Comparison of ENCODE assay signal across 9 cellular contexts in genomic region chr16:12546918-12547607, GRCh38.
DNase-seq lines count a peak whose midpoint lies in the region; ATAC-seq and TF ChIP-seq lines count a peak whose summit lies in the region.
"Had no signal": no experiment of that assay in that cellular context is flagged by ENCODE, and none has a peak within 500 bp of the region (broad histone marks: within the 10 kb centered on the region; RNA-seq: fewer than 3 reads in every experiment).

No MANE protein-coding gene starts in this region.

- ATAC-seq in activated naive CD8-positive, alpha-beta T cell treated with anti-CD3 and anti-CD28 coated beads, Interleukin-2, amount 10 ng/mL, durations not matched to agents 7 days and 5 days (ENCODE audit: low read depth) = no peak
- no peak for ATAC-seq in activated naive CD8-positive, alpha-beta T cell treated with anti-CD3 and anti-CD28 coated beads, Interleukin-2, amount 50 U/mL, for 24 hours
- ATAC-seq in HG02678 (IDR thresholded peaks at IDR 0.05; ENCODE audit: unreplicated experiment) = peak; percentile 55
- peak; percentile 39 for ATAC-seq in upper lobe of right lung

- H3K4me1 Mint-ChIP-seq in activated naive CD8-positive, alpha-beta T cell treated with anti-CD3 and anti-CD28 coated beads, Interleukin-2, amount 10 ng/mL, durations not matched to agents 7 days and 5 days = peaks cover 21% of the 10 kb centered on the region
- peaks cover 45% of the 10 kb centered on the region for H3K4me1 Mint-ChIP-seq in activated naive CD8-positive, alpha-beta T cell treated with anti-CD3 and anti-CD28 coated beads, Interleukin-2, amount 50 U/mL, for 24 hours

- no peaks in the 10 kb centered on the region for H3K9me3 ChIP-seq in upper lobe of right lung

- no peaks in the 10 kb centered on the region for H3K27me3 ChIP-seq in upper lobe of right lung

- no peak overlapping the region for H3K4me3 ChIP-seq in upper lobe of right lung

- H3K9me3 Mint-ChIP-seq in activated naive CD8-positive, alpha-beta T cell treated with anti-CD3 and anti-CD28 coated beads, Interleukin-2, amount 10 ng/mL, durations not matched to agents 7 days and 5 days = no peaks in the 10 kb centered on the region
- no peaks in the 10 kb centered on the region for H3K9me3 Mint-ChIP-seq in activated naive CD8-positive, alpha-beta T cell treated with anti-CD3 and anti-CD28 coated beads, Interleukin-2, amount 50 U/mL, for 24 hours

- no peaks in the 10 kb centered on the region for H3K27me3 Mint-ChIP-seq in activated naive CD8-positive, alpha-beta T cell treated with anti-CD3 and anti-CD28 coated beads, Interleukin-2, amount 10 ng/mL, durations not matched to agents 7 days and 5 days
- H3K27me3 Mint-ChIP-seq in activated naive CD8-positive, alpha-beta T cell treated with anti-CD3 and anti-CD28 coated beads, Interleukin-2, amount 50 U/mL, for 24 hours = no peaks in the 10 kb centered on the region
- H3K27me3 Mint-ChIP-seq: CD4-positive, alpha-beta memory T cell had no signal

- POLR2A ChIA-PET in activated naive CD8-positive, alpha-beta T cell treated with anti-CD3 and anti-CD28 coated beads, Interleukin-2, amount 10 ng/mL, durations not matched to agents 7 days and 5 days (lab: Charles Lee) = no interaction called here

- intact Hi-C loops in upper lobe of right lung (cut with DNase I) = no loop called here
- intact Hi-C loops in cardiac septum (cut with DNase I) = no loop called here

- DNase-seq in activated naive CD8-positive, alpha-beta T cell treated with anti-CD3 and anti-CD28 coated beads, Interleukin-2, amount 10 ng/mL, durations not matched to agents 7 days and 5 days = no peak
- no peak for DNase-seq in activated naive CD8-positive, alpha-beta T cell treated with anti-CD3 and anti-CD28 coated beads, Interleukin-2, amount 50 U/mL, for 24 hours
- DNase-seq in NCI-H146 (lab: John Stamatoyannopoulos, UW) (peak; percentile 75), upper lobe of right lung (no peak), NCI-H1092 treated with DMSO at 0.1 percent for 48 hours (lab: John Stamatoyannopoulos, UW) (no peak), glomerular visceral epithelial cell (ENCODE audit: extremely low spot score) (no peak), cardiac septum (ENCODE audit: low spot score) (no peak)
- DNase-seq: CD4-positive, alpha-beta memory T cell had no signal

- no peak overlapping the region for H3K4me3 Mint-ChIP-seq in activated naive CD8-positive, alpha-beta T cell treated with anti-CD3 and anti-CD28 coated beads, Interleukin-2, amount 10 ng/mL, durations not matched to agents 7 days and 5 days
- no peak overlapping the region for H3K4me3 Mint-ChIP-seq in activated naive CD8-positive, alpha-beta T cell treated with anti-CD3 and anti-CD28 coated beads, Interleukin-2, amount 50 U/mL, for 24 hours

- no peak overlapping the region for H3K27ac ChIP-seq in upper lobe of right lung

- TF ChIP-seq CTCF in upper lobe of right lung (IDR thresholded peaks at IDR 0.05) = no peak

- H3K4me1 ChIP-seq in upper lobe of right lung = no peaks in the 10 kb centered on the region

- H3K36me3 ChIP-seq in upper lobe of right lung = no peaks in the 10 kb centered on the region

- peak overlapping the region; percentile 6 for H3K27ac Mint-ChIP-seq in activated naive CD8-positive, alpha-beta T cell treated with anti-CD3 and anti-CD28 coated beads, Interleukin-2, amount 10 ng/mL, durations not matched to agents 7 days and 5 days
- H3K27ac Mint-ChIP-seq in activated naive CD8-positive, alpha-beta T cell treated with anti-CD3 and anti-CD28 coated beads, Interleukin-2, amount 50 U/mL, for 24 hours = no peak overlapping the region

- no peaks in the 10 kb centered on the region for H3K36me3 Mint-ChIP-seq in activated naive CD8-positive, alpha-beta T cell treated with anti-CD3 and anti-CD28 coated beads, Interleukin-2, amount 10 ng/mL, durations not matched to agents 7 days and 5 days
- peaks cover 2% of the 10 kb centered on the region for H3K36me3 Mint-ChIP-seq in activated naive CD8-positive, alpha-beta T cell treated with anti-CD3 and anti-CD28 coated beads, Interleukin-2, amount 50 U/mL, for 24 hours (ENCODE audit: low read depth)

Comparison
In these comparisons a context has a peak if more than half of its experiments do, and no peak if none do; other contexts are left out.
1. ATAC-seq: peak in HG02678 (single experiment) and upper lobe of right lung (single experiment); none in activated naive CD8-positive, alpha-beta T cell treated with anti-CD3 and anti-CD28 coated beads, Interleukin-2, amount 10 ng/mL, durations not matched to agents 7 days and 5 days (single experiment) and activated naive CD8-positive, alpha-beta T cell treated with anti-CD3 and anti-CD28 coated beads, Interleukin-2, amount 50 U/mL, for 24 hours (single experiment).